9 cellular contexts compared by ENCODE assay signal in genomic region chr14:24160499-24160849, GRCh38. TPM values are rescaled to one million over a fixed set of nuclear protein-coding genes. Genes with fewer than 3 reads are reported as not detected.
DNase-seq lines count a peak whose midpoint lies in the region; ATAC-seq, FAIRE-seq and TF ChIP-seq lines count a peak whose summit lies in the region.
"Had no signal": no experiment of that assay in that cellular context is flagged by ENCODE, and none has a peak within 500 bp of the region (broad histone marks: within the 10 kb centered on the region; RNA-seq: fewer than 3 reads in every experiment).

No MANE protein-coding gene starts in this region.

- no peak for FAIRE-seq in H54 (lab: Jason Lieb, UNC)

- no peak for TF ChIP-seq POLR2A in H54 (IDR thresholded peaks at IDR 0.05; ENCODE audit: low read depth, low read length)

- no peak overlapping the region for H3K4me3 ChIP-seq in ACC112 (ENCODE audit: low read depth, low read length)

- H3K79me2 ChIP-seq in ACC112 (ENCODE audit: control insufficient read depth, insufficient read depth, low read length, unreplicated experiment) = peaks cover 34% of the 10 kb centered on the region

- TF ChIP-seq CTCF in chondrocyte (IDR thresholded peaks at IDR 0.05) (no peak), nephron (IDR thresholded peaks at IDR 0.05; ENCODE audit: unreplicated experiment in 3 of 3) (no peak)

- no peaks in the 10 kb centered on the region for H3K27me3 Mint-ChIP-seq in chondrocyte (ENCODE audit: low read depth)
- H3K27me3 Mint-ChIP-seq in nephron (ENCODE audit: low read depth) = no peaks in the 10 kb centered on the region

- H3K4me3 Mint-ChIP-seq in chondrocyte (ENCODE audit: unreplicated experiment) (peak overlapping the region; percentile 86), nephron (peak overlapping the region; percentile 21 to 93 (median 55))

- DNase-seq in chondrocyte (ENCODE audit: low spot score) = peak; percentile 58
- DNase-seq in NCI-H146 treated with DMSO at 0.1 percent for 48 hours (lab: John Stamatoyannopoulos, UW; ENCODE audit: unreplicated experiment) = no peak
- no peak for DNase-seq in HPDE6-E6E7 (ENCODE audit: extremely low spot score)
- DNase-seq in H54 (ENCODE audit: insufficient read length, low spot score) = no peak

- H3K27me3 ChIP-seq in ACC112 (ENCODE audit: insufficient read depth, low read length) = no peaks in the 10 kb centered on the region

- no peaks in the 10 kb centered on the region for H3K9me3 Mint-ChIP-seq in chondrocyte (ENCODE audit: low read depth)
- H3K9me3 Mint-ChIP-seq in nephron = no peaks in the 10 kb centered on the region

- ATAC-seq in HG03097 (IDR thresholded peaks at IDR 0.05; ENCODE audit: low FRiP score, unreplicated experiment) (peak; percentile 19), GM21390 (IDR thresholded peaks at IDR 0.05; ENCODE audit: unreplicated experiment) (no peak)

- H3K27ac Mint-ChIP-seq in chondrocyte (ENCODE audit: unreplicated experiment) (peak overlapping the region; percentile 85), nephron (peak overlapping the region; percentile 46 to 96 (median 90))

- peaks cover 32% of the 10 kb centered on the region for H3K36me3 Mint-ChIP-seq in chondrocyte (ENCODE audit: low read depth)
- peaks cover 57% of the 10 kb centered on the region for H3K36me3 Mint-ChIP-seq in nephron (ENCODE audit: low read depth)

- peaks cover 20% of the 10 kb centered on the region for H3K4me1 Mint-ChIP-seq in chondrocyte (ENCODE audit: low read depth)
- peaks cover 16% of the 10 kb centered on the region for H3K4me1 Mint-ChIP-seq in nephron

- peak overlapping the region; percentile 96 for H3K27ac ChIP-seq in ACC112 (ENCODE audit: low read depth, low read length)

- peaks cover 36% of the 10 kb centered on the region for H3K36me3 ChIP-seq in ACC112 (ENCODE audit: insufficient read depth, low read length)

- no peak overlapping the region for H2AFZ ChIP-seq in ACC112 (ENCODE audit: low read length, unreplicated experiment)

- H3K4me1 ChIP-seq in ACC112 (ENCODE audit: control insufficient read depth, insufficient read depth, low read length, unreplicated experiment) = peaks cover 22% of the 10 kb centered on the region

RNA-seq across cellular contexts. Expression of gene IRF9, which starts 0.6 kb away (rescaled TPM):
- 28.9 to 38.4 TPM (median 37.8 TPM) in 3 replicates for total RNA-seq in chondrocyte

RNA-seq across cellular contexts. Expression of gene REC8, which starts 11.4 kb away (rescaled TPM):
- total RNA-seq in chondrocyte = 4.4 to 7.9 TPM (median 5.0 TPM) in 3 replicates
- total RNA-seq: Daoy had no signal

RNA-seq across cellular contexts. Expression of gene RNF31, which starts 13.2 kb away (rescaled TPM):
- total RNA-seq in chondrocyte = 38.8 to 50.6 TPM (median 45.8 TPM) in 3 replicates

RNA-seq across cellular contexts. Expression of gene PSME2, which starts 14.1 kb away (rescaled TPM):
- total RNA-seq in chondrocyte = 53.6 to 78.7 TPM (median 59.7 TPM) in 3 replicates

RNA-seq across cellular contexts. Expression of gene EMC9, which starts 19.1 kb away (rescaled TPM):
- total RNA-seq in chondrocyte = 14.0 to 15.3 TPM (median 14.8 TPM) in 3 replicates
